8 cellular contexts compared by ENCODE assay signal in genomic region chr4:12729384-12729783, GRCh38.
DNase-seq lines count a peak whose midpoint lies in the region; ATAC-seq, FAIRE-seq and TF ChIP-seq lines count a peak whose summit lies in the region.

No MANE protein-coding gene starts in this region.

- peaks cover 5% of the 10 kb centered on the region for H3K27me3 Mint-ChIP-seq in progenitor cell of endocrine pancreas

- no peaks in the 10 kb centered on the region for H3K9me3 Mint-ChIP-seq in progenitor cell of endocrine pancreas (ENCODE audit: low read depth)

- H3F3A ChIP-seq in MM.1S (ENCODE audit: insufficient read depth, low read length), result peaks cover 3% of the 10 kb centered on the region; the same call in 1 of the 2 replicates

- FAIRE-seq in GM12892 (lab: Jason Lieb, UNC), result no peak

- no peak for TF ChIP-seq POLR2A in GM12892 (IDR thresholded peaks at IDR 0.05; ENCODE audit: low read depth, low read length)

- peaks cover 5% of the 10 kb centered on the region for H3K4me1 Mint-ChIP-seq in progenitor cell of endocrine pancreas (ENCODE audit: low read depth)

- H3K27ac ChIP-seq in MM.1S (ENCODE audit: low read length), result no peak overlapping the region

- no peaks in the 10 kb centered on the region for H4K20me1 ChIP-seq in MM.1S (ENCODE audit: insufficient read depth, low read length)

- no peaks in the 10 kb centered on the region for H3K27me3 ChIP-seq in MM.1S (replicated peaks; ENCODE audit: insufficient read depth, low read length)

- no peak overlapping the region for H3K9ac ChIP-seq in MM.1S (ENCODE audit: low read length)

- no peaks in the 10 kb centered on the region for H3K36me3 Mint-ChIP-seq in progenitor cell of endocrine pancreas (ENCODE audit: insufficient read depth)

- no peaks in the 10 kb centered on the region for H3K9me2 ChIP-seq in MM.1S (replicated peaks; ENCODE audit: insufficient read depth, low read length)

- peak; percentile 9 for DNase-seq in NCI-H2171 treated with DMSO at 0.1 percent for 48 hours (lab: John Stamatoyannopoulos, UW)
- DNase-seq in NCI-H2171 (lab: John Stamatoyannopoulos, UW), result no peak
- no peak for DNase-seq in MM.1S
- DNase-seq in dedifferentiated amniotic fluid mesenchymal stem cell (ENCODE audit: extremely low spot score), result peak; percentile 29
- DNase-seq in progenitor cell of endocrine pancreas (ENCODE audit: low spot score, unreplicated experiment), result no peak
- DNase-seq in 8988T, result no peak
- no peak for DNase-seq in GM12892 (ENCODE audit: insufficient read length)

- peaks cover 17% of the 10 kb centered on the region for H3K4me1 ChIP-seq in MM.1S (ENCODE audit: low read length)

- no peak overlapping the region for H3K27ac Mint-ChIP-seq in progenitor cell of endocrine pancreas

- no peak overlapping the region for H2AFZ ChIP-seq in MM.1S (ENCODE audit: low read length)

- H3K9me3 ChIP-seq in MM.1S (replicated peaks; ENCODE audit: insufficient read depth, low read length), result no peaks in the 10 kb centered on the region

- H3K4me3 Mint-ChIP-seq in progenitor cell of endocrine pancreas (ENCODE audit: low read depth), result no peak overlapping the region

- H3K4me2 ChIP-seq in MM.1S (ENCODE audit: low read depth, low read length), result no peak overlapping the region

- no peaks in the 10 kb centered on the region for H3K79me2 ChIP-seq in MM.1S (ENCODE audit: low read length)

- ATAC-seq in GM19455 (IDR thresholded peaks at IDR 0.05; ENCODE audit: unreplicated experiment), result no peak

- no peak overlapping the region for H3K4me3 ChIP-seq in MM.1S (ENCODE audit: low read length)

- no peaks in the 10 kb centered on the region for H3K36me3 ChIP-seq in MM.1S (replicated peaks; ENCODE audit: insufficient read depth, low read length)

- TF ChIP-seq CTCF in MM.1S (IDR thresholded peaks at IDR 0.05; ENCODE audit: low read length) (peak; percentile 23; the same call in 1 of the 2 replicates), progenitor cell of endocrine pancreas (IDR thresholded peaks at IDR 0.05; ENCODE audit: unreplicated experiment) (peak; percentile 78)

Comparison
In these comparisons a context has a peak if more than half of its experiments do, and no peak if none do; other contexts are left out.
1. DNase-seq: peak in NCI-H2171 treated with DMSO at 0.1 percent for 48 hours (single experiment) and dedifferentiated amniotic fluid mesenchymal stem cell (single experiment); none in NCI-H2171 (single experiment), MM.1S (single experiment), progenitor cell of endocrine pancreas (single experiment), 8988T (single experiment) and GM12892 (single experiment).